ENCODE assay signal across 10 cellular contexts in the genomic region with DNA sequence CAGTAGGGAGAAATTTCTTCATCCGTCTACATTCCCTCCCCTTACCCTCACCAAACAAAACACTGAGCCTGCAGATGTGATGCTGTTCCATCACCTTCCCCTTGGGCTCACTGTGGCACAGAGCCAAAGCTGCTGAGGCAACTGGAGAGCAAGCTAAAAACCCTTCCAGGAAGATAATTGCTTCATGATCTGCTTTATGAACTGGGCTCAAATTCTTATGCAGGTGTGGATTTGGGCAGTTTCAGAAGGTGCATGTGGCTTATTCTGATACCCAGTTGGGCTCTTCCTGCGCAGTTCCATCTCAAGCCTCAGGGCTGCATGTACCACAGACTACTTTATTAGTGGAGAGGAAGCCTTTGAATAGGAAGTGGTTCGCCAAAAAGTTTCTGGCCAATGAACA. TPM values are rescaled to one million over a fixed set of nuclear protein-coding genes. Genes with fewer than 3 reads are reported as not detected.
DNase-seq lines count a peak whose midpoint lies in the region; ATAC-seq and TF ChIP-seq lines count a peak whose summit lies in the region.
"Had no signal": no experiment of that assay in that cellular context is flagged by ENCODE, and none has a peak within 500 bp of the region (broad histone marks: within the 10 kb centered on the region; RNA-seq: fewer than 3 reads in every experiment).

No MANE protein-coding gene starts in this region.

- peaks cover 9% of the 10 kb centered on the region; the same call in 1 of the 2 replicates for H3K4me1 ChIP-seq in GM23338 (ENCODE audit: insufficient read depth)
- H3K4me1 ChIP-seq: transverse colon had no signal

- H3K27ac ChIP-seq in GM23338 (ENCODE audit: low read depth): no peak overlapping the region
- H3K27ac ChIP-seq: transverse colon had no signal

- peak overlapping the region; percentile 57 for H3K27ac Mint-ChIP-seq in activated naive CD8-positive, alpha-beta T cell treated with anti-CD3 and anti-CD28 coated beads, Interleukin-2, amount 10 ng/mL, durations not matched to agents 7 days and 5 days
- H3K27ac Mint-ChIP-seq in GM23338: no peak overlapping the region
- H3K27ac Mint-ChIP-seq: B cell had no signal

- H3K36me3 ChIP-seq in GM23338 (ENCODE audit: insufficient read depth): peaks cover 4% of the 10 kb centered on the region; the same call in 1 of the 2 replicates

- H3F3A ChIP-seq in GM23338 (replicated peaks; ENCODE audit: low read depth): no peaks in the 10 kb centered on the region

- ATAC-seq in HG02973 (IDR thresholded peaks at IDR 0.05; ENCODE audit: unreplicated experiment) (peak; percentile 73), GM23338 (no peak), GM19467 (IDR thresholded peaks at IDR 0.05; ENCODE audit: unreplicated experiment) (no peak)
- peak; percentile 88 for ATAC-seq in activated naive CD8-positive, alpha-beta T cell treated with anti-CD3 and anti-CD28 coated beads, Interleukin-2, amount 10 ng/mL, durations not matched to agents 7 days and 5 days (ENCODE audit: low read depth)

- H3K4me2 ChIP-seq in GM23338: no peak overlapping the region

- H4K20me1 ChIP-seq in GM23338 (replicated peaks; ENCODE audit: insufficient read depth): no peaks in the 10 kb centered on the region; the same call in 1 of the 2 replicates

- H3K9me2 ChIP-seq in GM23338 (ENCODE audit: insufficient read depth): no peaks in the 10 kb centered on the region

- peak overlapping the region; percentile 38 for H3K4me3 Mint-ChIP-seq in activated naive CD8-positive, alpha-beta T cell treated with anti-CD3 and anti-CD28 coated beads, Interleukin-2, amount 10 ng/mL, durations not matched to agents 7 days and 5 days
- no peak overlapping the region for H3K4me3 Mint-ChIP-seq in GM23338
- H3K4me3 Mint-ChIP-seq: B cell had no signal

- H3K9me3 Mint-ChIP-seq in activated naive CD8-positive, alpha-beta T cell treated with anti-CD3 and anti-CD28 coated beads, Interleukin-2, amount 10 ng/mL, durations not matched to agents 7 days and 5 days: no peaks in the 10 kb centered on the region
- H3K9me3 Mint-ChIP-seq in GM23338: no peaks in the 10 kb centered on the region

- peaks cover 18% of the 10 kb centered on the region for H3K36me3 Mint-ChIP-seq in activated naive CD8-positive, alpha-beta T cell treated with anti-CD3 and anti-CD28 coated beads, Interleukin-2, amount 10 ng/mL, durations not matched to agents 7 days and 5 days
- H3K36me3 Mint-ChIP-seq in GM23338 (ENCODE audit: low read depth): no peaks in the 10 kb centered on the region; the same call in 2 of the 3 replicates

- DNase-seq in NCI-H345 (lab: John Stamatoyannopoulos, UW): peak; percentile 26
- no peak for DNase-seq in NCI-H345 treated with DMSO at 0.1 percent for 48 hours (lab: John Stamatoyannopoulos, UW; ENCODE audit: unreplicated experiment)
- no peak for DNase-seq in activated naive CD8-positive, alpha-beta T cell treated with anti-CD3 and anti-CD28 coated beads, Interleukin-2, amount 10 ng/mL, durations not matched to agents 7 days and 5 days
- peak; percentile 55 for DNase-seq in skeletal muscle cell (ENCODE audit: low read depth)
- no peak for DNase-seq in GM23338 (ENCODE audit: low spot score)
- DNase-seq in HuH-7.5 (ENCODE audit: low spot score): no peak
- DNase-seq: transverse colon had no signal

- peaks cover 14% of the 10 kb centered on the region for H3K4me1 Mint-ChIP-seq in activated naive CD8-positive, alpha-beta T cell treated with anti-CD3 and anti-CD28 coated beads, Interleukin-2, amount 10 ng/mL, durations not matched to agents 7 days and 5 days
- peaks cover 14% of the 10 kb centered on the region for H3K4me1 Mint-ChIP-seq in GM23338

- H3K27me3 Mint-ChIP-seq in activated naive CD8-positive, alpha-beta T cell treated with anti-CD3 and anti-CD28 coated beads, Interleukin-2, amount 10 ng/mL, durations not matched to agents 7 days and 5 days: no peaks in the 10 kb centered on the region
- no peaks in the 10 kb centered on the region for H3K27me3 Mint-ChIP-seq in GM23338 (ENCODE audit: insufficient read depth, low read depth, poor library complexity)
- H3K27me3 Mint-ChIP-seq: B cell had no signal

- no peaks in the 10 kb centered on the region for H3K27me3 ChIP-seq in GM23338 (ENCODE audit: insufficient read depth)
- H3K27me3 ChIP-seq: transverse colon had no signal

- no peaks in the 10 kb centered on the region for H3K79me2 ChIP-seq in GM23338 (replicated peaks; ENCODE audit: insufficient read depth)

- H3K4me3 ChIP-seq in skeletal muscle cell (ENCODE audit: low read depth, low read length) (no peak overlapping the region), GM23338 (no peak overlapping the region)
- H3K4me3 ChIP-seq: transverse colon had no signal

- H2AFZ ChIP-seq in GM23338: no peak overlapping the region

- POLR2A ChIA-PET in activated naive CD8-positive, alpha-beta T cell treated with anti-CD3 and anti-CD28 coated beads, Interleukin-2, amount 10 ng/mL, durations not matched to agents 7 days and 5 days (lab: Charles Lee): interaction anchor here (0.5 kb wide), 1 partner anchor 18 kb away, joined by 3 read pairs; no protein-coding TSS in a partner anchor

- TF ChIP-seq CTCF in GM23338 (conservative IDR thresholded peaks at IDR 0.05; ENCODE audit: low read depth in 2 of 2): no peak

TF ChIP-seq in GM23338, 12 proteins besides CTCF, POLR2A, EP300 and RAD21 (continues in another document):
- TF ChIP-seq, protein P1, sequence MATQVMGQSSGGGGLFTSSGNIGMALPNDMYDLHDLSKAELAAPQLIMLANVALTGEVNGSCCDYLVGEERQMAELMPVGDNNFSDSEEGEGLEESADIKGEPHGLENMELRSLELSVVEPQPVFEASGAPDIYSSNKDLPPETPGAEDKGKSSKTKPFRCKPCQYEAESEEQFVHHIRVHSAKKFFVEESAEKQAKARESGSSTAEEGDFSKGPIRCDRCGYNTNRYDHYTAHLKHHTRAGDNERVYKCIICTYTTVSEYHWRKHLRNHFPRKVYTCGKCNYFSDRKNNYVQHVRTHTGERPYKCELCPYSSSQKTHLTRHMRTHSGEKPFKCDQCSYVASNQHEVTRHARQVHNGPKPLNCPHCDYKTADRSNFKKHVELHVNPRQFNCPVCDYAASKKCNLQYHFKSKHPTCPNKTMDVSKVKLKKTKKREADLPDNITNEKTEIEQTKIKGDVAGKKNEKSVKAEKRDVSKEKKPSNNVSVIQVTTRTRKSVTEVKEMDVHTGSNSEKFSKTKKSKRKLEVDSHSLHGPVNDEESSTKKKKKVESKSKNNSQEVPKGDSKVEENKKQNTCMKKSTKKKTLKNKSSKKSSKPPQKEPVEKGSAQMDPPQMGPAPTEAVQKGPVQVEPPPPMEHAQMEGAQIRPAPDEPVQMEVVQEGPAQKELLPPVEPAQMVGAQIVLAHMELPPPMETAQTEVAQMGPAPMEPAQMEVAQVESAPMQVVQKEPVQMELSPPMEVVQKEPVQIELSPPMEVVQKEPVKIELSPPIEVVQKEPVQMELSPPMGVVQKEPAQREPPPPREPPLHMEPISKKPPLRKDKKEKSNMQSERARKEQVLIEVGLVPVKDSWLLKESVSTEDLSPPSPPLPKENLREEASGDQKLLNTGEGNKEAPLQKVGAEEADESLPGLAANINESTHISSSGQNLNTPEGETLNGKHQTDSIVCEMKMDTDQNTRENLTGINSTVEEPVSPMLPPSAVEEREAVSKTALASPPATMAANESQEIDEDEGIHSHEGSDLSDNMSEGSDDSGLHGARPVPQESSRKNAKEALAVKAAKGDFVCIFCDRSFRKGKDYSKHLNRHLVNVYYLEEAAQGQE (IDR thresholded peaks at IDR 0.05; ENCODE audit: unreplicated experiment): no peak
- TF ChIP-seq CREB1 (CRISPR knock-in tag; IDR thresholded peaks at IDR 0.05; ENCODE audit: low read depth) (no peak), ZNF114 (CRISPR knock-in tag; IDR thresholded peaks at IDR 0.05) (no peak), POLR2AphosphoS5 (IDR thresholded peaks at IDR 0.05; ENCODE audit: low read depth) (no peak), STAT1 (IDR thresholded peaks at IDR 0.05; ENCODE audit: unreplicated experiment) (no peak), NANOG (IDR thresholded peaks at IDR 0.05; ENCODE audit: borderline replicate concordance) (no peak), EZH2phosphoT487 (IDR thresholded peaks at IDR 0.05; ENCODE audit: unreplicated experiment) (no peak), ZNF331 (CRISPR knock-in tag; IDR thresholded peaks at IDR 0.05; ENCODE audit: low read depth) (no peak), JUNB (IDR thresholded peaks at IDR 0.05; ENCODE audit: unreplicated experiment) (no peak), EZH2 (IDR thresholded peaks at IDR 0.05; ENCODE audit: low read depth, unreplicated experiment) (no peak)
- TF ChIP-seq, protein P2, sequence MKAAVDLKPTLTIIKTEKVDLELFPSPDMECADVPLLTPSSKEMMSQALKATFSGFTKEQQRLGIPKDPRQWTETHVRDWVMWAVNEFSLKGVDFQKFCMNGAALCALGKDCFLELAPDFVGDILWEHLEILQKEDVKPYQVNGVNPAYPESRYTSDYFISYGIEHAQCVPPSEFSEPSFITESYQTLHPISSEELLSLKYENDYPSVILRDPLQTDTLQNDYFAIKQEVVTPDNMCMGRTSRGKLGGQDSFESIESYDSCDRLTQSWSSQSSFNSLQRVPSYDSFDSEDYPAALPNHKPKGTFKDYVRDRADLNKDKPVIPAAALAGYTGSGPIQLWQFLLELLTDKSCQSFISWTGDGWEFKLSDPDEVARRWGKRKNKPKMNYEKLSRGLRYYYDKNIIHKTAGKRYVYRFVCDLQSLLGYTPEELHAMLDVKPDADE (IDR thresholded peaks at IDR 0.05): no peak

RNA-seq across cellular contexts. Expression of a gene that starts 58.3 kb away (rescaled TPM):
- 10 to 100 TPM in 1 of 2 experiments, 1 to 10 TPM in 1; 9.5 to 11.3 TPM for total RNA-seq in activated naive CD8-positive, alpha-beta T cell treated with anti-CD3 and anti-CD28 coated beads, Interleukin-2, amount 10 ng/mL, durations not matched to agents 7 days and 5 days
- total RNA-seq in GM23338 (2014; rRNA removed; shearing (Covaris generic)): 2.3 and 5.3 TPM in 2 replicates
- polyA plus RNA-seq in GM23338 (2016; fragmentation: Nextera tagmentation; extraction: Ambion mirVana): 39.1 and 50.2 TPM in 2 replicates

RNA-seq across cellular contexts. Expression of a gene that starts 58.7 kb away (rescaled TPM):
- total RNA-seq in activated naive CD8-positive, alpha-beta T cell treated with anti-CD3 and anti-CD28 coated beads, Interleukin-2, amount 10 ng/mL, durations not matched to agents 7 days and 5 days: 10 to 100 TPM; 64.8 to 74.1 TPM
- 42.4 and 51.2 TPM in 2 replicates for total RNA-seq in GM23338 (2014; rRNA removed; shearing (Covaris generic))
- 164 and 188 TPM in 2 replicates for polyA plus RNA-seq in GM23338 (2016; fragmentation: Nextera tagmentation; extraction: Ambion mirVana)

Comparison
In these comparisons a context has a peak if more than half of its experiments do, and no peak if none do; other contexts are left out.
1. DNase-seq: peak in NCI-H345 (single experiment) and skeletal muscle cell (single experiment); none in NCI-H345 treated with DMSO at 0.1 percent for 48 hours (single experiment), activated naive CD8-positive, alpha-beta T cell treated with anti-CD3 and anti-CD28 coated beads, Interleukin-2, amount 10 ng/mL, durations not matched to agents 7 days and 5 days (single experiment), GM23338 (single experiment) and HuH-7.5 (single experiment).
2. ATAC-seq: peak in HG02973 (single experiment) and activated naive CD8-positive, alpha-beta T cell treated with anti-CD3 and anti-CD28 coated beads, Interleukin-2, amount 10 ng/mL, durations not matched to agents 7 days and 5 days (single experiment); none in GM23338 (single experiment) and GM19467 (single experiment).